ENCODE assay signal across 9 cellular contexts in the genomic region with DNA sequence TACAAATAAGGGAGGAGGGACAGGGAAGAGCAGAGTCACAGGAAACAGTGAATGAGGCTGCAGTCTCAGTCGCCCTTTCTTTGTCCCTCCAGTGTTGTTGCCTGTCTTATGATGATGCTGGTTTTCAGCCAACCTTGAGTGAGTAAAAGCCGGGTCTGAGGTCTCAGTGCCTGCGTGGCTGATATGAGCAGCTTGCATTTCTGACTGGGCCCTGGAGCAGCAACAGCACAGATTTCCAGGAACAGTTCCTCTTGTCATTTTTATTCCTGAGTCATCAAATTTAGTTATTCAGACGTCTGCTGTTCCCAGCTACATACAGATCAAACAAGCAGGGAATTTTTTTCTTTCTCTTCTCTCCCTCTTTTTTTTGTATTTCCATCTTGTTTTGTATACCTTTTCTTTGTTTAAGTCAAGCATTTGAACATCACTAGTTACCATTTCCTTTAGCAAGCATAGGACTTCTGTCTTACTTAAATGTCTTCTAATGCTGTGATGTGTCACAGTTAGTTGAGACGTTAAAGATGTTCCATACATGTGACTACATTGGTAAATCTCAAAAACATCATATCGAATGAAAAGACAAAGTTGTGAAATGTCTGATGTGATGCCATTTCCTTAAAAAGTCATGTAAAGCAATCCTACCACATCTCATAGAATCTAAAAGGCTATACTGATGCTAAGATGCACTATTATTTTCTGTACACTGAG. TPM values are rescaled to one million over a fixed set of nuclear protein-coding genes. Genes with fewer than 3 reads are reported as not detected.
DNase-seq lines count a peak whose midpoint lies in the region; ATAC-seq and TF ChIP-seq lines count a peak whose summit lies in the region.
"Had no signal": no experiment of that assay in that cellular context is flagged by ENCODE, and none has a peak within 500 bp of the region (broad histone marks: within the 10 kb centered on the region; RNA-seq: fewer than 3 reads in every experiment).

No MANE protein-coding gene starts in this region.

- peak; percentile 42 to 92 (median 64) for TF ChIP-seq EP300 in upper lobe of left lung (IDR thresholded peaks at IDR 0.05)

- H3K4me3 ChIP-seq in upper lobe of left lung: no peak overlapping the region
- H3K4me3 ChIP-seq: suprapubic skin had no signal

- H3K36me3 ChIP-seq in upper lobe of left lung: no peaks in the 10 kb centered on the region
- H3K36me3 ChIP-seq: suprapubic skin had no signal

- ATAC-seq in upper lobe of left lung (ENCODE audit: low FRiP score in 2 of 2): peak; percentile 49 to 85
- ATAC-seq in GM19395 (IDR thresholded peaks at IDR 0.05; ENCODE audit: unreplicated experiment): no peak

- TF ChIP-seq POLR2A in upper lobe of left lung (IDR thresholded peaks at IDR 0.05): peak in 1 of 4 donors; percentile 54

- DNase-seq in GM03348 (ENCODE audit: low spot score) (peak; percentile 16), RPMI8226 (peak; percentile 78), cerebellar cortex (ENCODE audit: low spot score) (peak; percentile 73), mucosa of gallbladder (ENCODE audit: low spot score) (peak; percentile 30), upper lobe of left lung (peak in 1 of 2 donors; percentile 59), NCI-H1930 (lab: John Stamatoyannopoulos, UW) (no peak), NCI-H510A treated with DMSO at 0.1 percent for 48 hours (lab: John Stamatoyannopoulos, UW) (no peak)

- no peaks in the 10 kb centered on the region for H3K27me3 ChIP-seq in upper lobe of left lung
- H3K27me3 ChIP-seq: suprapubic skin had no signal

- 22 to 25% methylated on average over 6 of the region's 6 CpGs for WGBS in upper lobe of left lung, 2 donors

- TF ChIP-seq CTCF in upper lobe of left lung (IDR thresholded peaks at IDR 0.05): no peak

- no peaks in the 10 kb centered on the region for H3K9me3 ChIP-seq in upper lobe of left lung
- H3K9me3 ChIP-seq: suprapubic skin had no signal

- peaks cover 0 to 12% (median 4%) of the 10 kb centered on the region in 4 donors for H3K4me1 ChIP-seq in upper lobe of left lung

- peak overlapping the region in 3 of 4 donors; percentile 34 to 69 (median 57) for H3K27ac ChIP-seq in upper lobe of left lung
- H3K27ac ChIP-seq: suprapubic skin had no signal

RNA-seq across cellular contexts. Expression of gene SLC16A10, which starts 26.6 kb away (rescaled TPM):
- total RNA-seq in mucosa of gallbladder: 2.2 TPM
- total RNA-seq in upper lobe of left lung: 10 to 100 TPM in 5 of 6 donors, 1 to 10 TPM in 1; 8.7 to 94.4 (median 18.9) TPM

Comparison
In these comparisons a context has a peak if more than half of its experiments do, and no peak if none do; other contexts are left out.
1. DNase-seq: peak in GM03348 (single experiment), RPMI8226 (single experiment), cerebellar cortex (single experiment) and mucosa of gallbladder (single experiment); none in NCI-H1930 (0 of 2) and NCI-H510A treated with DMSO at 0.1 percent for 48 hours (single experiment).